Comparison of ENCODE assay signal across 2 cellular contexts in genomic region chr17:35011671-35012216, GRCh38.
TF ChIP-seq lines count a peak whose summit lies in the region.

No MANE protein-coding gene starts in this region.

TF ChIP-seq in GM23338, 12 proteins besides CTCF, POLR2A, EP300 and RAD21:
- TF ChIP-seq POLR2AphosphoS5 (IDR thresholded peaks at IDR 0.05; ENCODE audit: low read depth) (no peak), JUNB (IDR thresholded peaks at IDR 0.05; ENCODE audit: unreplicated experiment) (no peak), STAT1 (IDR thresholded peaks at IDR 0.05; ENCODE audit: unreplicated experiment) (no peak), CREB1 (CRISPR knock-in tag; IDR thresholded peaks at IDR 0.05; ENCODE audit: low read depth) (no peak), ETS1 (IDR thresholded peaks at IDR 0.05) (no peak), ZNF114 (CRISPR knock-in tag; IDR thresholded peaks at IDR 0.05) (no peak), ZNF331 (CRISPR knock-in tag; IDR thresholded peaks at IDR 0.05; ENCODE audit: low read depth) (no peak), EZH2phosphoT487 (IDR thresholded peaks at IDR 0.05; ENCODE audit: unreplicated experiment) (no peak), NANOG (IDR thresholded peaks at IDR 0.05; ENCODE audit: borderline replicate concordance) (no peak), EZH2 (IDR thresholded peaks at IDR 0.05; ENCODE audit: low read depth, unreplicated experiment) (no peak)
- TF ChIP-seq, protein P1, sequence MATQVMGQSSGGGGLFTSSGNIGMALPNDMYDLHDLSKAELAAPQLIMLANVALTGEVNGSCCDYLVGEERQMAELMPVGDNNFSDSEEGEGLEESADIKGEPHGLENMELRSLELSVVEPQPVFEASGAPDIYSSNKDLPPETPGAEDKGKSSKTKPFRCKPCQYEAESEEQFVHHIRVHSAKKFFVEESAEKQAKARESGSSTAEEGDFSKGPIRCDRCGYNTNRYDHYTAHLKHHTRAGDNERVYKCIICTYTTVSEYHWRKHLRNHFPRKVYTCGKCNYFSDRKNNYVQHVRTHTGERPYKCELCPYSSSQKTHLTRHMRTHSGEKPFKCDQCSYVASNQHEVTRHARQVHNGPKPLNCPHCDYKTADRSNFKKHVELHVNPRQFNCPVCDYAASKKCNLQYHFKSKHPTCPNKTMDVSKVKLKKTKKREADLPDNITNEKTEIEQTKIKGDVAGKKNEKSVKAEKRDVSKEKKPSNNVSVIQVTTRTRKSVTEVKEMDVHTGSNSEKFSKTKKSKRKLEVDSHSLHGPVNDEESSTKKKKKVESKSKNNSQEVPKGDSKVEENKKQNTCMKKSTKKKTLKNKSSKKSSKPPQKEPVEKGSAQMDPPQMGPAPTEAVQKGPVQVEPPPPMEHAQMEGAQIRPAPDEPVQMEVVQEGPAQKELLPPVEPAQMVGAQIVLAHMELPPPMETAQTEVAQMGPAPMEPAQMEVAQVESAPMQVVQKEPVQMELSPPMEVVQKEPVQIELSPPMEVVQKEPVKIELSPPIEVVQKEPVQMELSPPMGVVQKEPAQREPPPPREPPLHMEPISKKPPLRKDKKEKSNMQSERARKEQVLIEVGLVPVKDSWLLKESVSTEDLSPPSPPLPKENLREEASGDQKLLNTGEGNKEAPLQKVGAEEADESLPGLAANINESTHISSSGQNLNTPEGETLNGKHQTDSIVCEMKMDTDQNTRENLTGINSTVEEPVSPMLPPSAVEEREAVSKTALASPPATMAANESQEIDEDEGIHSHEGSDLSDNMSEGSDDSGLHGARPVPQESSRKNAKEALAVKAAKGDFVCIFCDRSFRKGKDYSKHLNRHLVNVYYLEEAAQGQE (IDR thresholded peaks at IDR 0.05; ENCODE audit: unreplicated experiment), result no peak
- TF ChIP-seq, protein P2, sequence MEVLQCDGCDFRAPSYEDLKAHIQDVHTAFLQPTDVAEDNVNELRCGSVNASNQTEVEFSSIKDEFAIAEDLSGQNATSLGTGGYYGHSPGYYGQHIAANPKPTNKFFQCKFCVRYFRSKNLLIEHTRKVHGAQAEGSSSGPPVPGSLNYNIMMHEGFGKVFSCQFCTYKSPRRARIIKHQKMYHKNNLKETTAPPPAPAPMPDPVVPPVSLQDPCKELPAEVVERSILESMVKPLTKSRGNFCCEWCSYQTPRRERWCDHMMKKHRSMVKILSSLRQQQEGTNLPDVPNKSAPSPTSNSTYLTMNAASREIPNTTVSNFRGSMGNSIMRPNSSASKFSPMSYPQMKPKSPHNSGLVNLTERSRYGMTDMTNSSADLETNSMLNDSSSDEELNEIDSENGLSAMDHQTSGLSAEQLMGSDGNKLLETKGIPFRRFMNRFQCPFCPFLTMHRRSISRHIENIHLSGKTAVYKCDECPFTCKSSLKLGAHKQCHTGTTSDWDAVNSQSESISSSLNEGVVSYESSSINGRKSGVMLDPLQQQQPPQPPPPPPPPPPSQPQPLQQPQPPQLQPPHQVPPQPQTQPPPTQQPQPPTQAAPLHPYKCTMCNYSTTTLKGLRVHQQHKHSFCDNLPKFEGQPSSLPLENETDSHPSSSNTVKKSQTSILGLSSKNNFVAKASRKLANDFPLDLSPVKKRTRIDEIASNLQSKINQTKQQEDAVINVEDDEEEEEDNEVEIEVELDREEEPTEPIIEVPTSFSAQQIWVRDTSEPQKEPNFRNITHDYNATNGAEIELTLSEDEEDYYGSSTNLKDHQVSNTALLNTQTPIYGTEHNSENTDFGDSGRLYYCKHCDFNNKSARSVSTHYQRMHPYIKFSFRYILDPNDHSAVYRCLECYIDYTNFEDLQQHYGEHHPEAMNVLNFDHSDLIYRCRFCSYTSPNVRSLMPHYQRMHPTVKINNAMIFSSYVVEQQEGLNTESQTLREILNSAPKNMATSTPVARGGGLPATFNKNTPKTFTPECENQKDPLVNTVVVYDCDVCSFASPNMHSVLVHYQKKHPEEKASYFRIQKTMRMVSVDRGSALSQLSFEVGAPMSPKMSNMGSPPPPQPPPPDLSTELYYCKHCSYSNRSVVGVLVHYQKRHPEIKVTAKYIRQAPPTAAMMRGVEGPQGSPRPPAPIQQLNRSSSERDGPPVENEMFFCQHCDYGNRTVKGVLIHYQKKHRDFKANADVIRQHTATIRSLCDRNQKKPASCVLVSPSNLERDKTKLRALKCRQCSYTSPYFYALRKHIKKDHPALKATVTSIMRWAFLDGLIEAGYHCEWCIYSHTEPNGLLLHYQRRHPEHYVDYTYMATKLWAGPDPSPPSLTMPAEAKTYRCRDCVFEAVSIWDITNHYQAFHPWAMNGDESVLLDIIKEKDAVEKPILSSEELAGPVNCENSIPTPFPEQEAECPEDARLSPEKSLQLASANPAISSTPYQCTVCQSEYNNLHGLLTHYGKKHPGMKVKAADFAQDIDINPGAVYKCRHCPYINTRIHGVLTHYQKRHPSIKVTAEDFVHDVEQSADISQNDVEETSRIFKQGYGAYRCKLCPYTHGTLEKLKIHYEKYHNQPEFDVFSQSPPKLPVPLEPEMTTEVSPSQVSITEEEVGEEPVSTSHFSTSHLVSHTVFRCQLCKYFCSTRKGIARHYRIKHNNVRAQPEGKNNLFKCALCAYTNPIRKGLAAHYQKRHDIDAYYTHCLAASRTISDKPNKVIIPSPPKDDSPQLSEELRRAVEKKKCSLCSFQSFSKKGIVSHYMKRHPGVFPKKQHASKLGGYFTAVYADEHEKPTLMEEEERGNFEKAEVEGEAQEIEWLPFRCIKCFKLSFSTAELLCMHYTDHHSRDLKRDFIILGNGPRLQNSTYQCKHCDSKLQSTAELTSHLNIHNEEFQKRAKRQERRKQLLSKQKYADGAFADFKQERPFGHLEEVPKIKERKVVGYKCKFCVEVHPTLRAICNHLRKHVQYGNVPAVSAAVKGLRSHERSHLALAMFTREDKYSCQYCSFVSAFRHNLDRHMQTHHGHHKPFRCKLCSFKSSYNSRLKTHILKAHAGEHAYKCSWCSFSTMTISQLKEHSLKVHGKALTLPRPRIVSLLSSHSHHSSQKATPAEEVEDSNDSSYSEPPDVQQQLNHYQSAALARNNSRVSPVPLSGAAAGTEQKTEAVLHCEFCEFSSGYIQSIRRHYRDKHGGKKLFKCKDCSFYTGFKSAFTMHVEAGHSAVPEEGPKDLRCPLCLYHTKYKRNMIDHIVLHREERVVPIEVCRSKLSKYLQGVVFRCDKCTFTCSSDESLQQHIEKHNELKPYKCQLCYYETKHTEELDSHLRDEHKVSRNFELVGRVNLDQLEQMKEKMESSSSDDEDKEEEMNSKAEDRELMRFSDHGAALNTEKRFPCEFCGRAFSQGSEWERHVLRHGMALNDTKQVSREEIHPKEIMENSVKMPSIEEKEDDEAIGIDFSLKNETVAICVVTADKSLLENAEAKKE (CRISPR knock-in tag; IDR thresholded peaks at IDR 0.05), result no peak

TF ChIP-seq in HepG2, 621 proteins besides CTCF, POLR2A, EP300 and RAD21:
- TF ChIP-seq EED (CRISPR knock-in tag; IDR thresholded peaks at IDR 0.05), result no peak
- 0 out of 2 replicates have a peak, but pooled peaks have one; percentile 36 for TF ChIP-seq POLR2G (IDR thresholded peaks at IDR 0.05; ENCODE audit: low read depth, low read length)
TF ChIP-seq in HepG2: peak in this region for 1.
